In genomic region chr4:127965062-127965802, GRCh38 we compare ENCODE assay signal across 8 cellular contexts. TPM values are rescaled to one million over a fixed set of nuclear protein-coding genes. Genes with fewer than 3 reads are reported as not detected.
A peak's percentile ranks its signal among the peaks of the same experiment; 100 is the strongest.
DNase-seq lines count a peak whose midpoint lies in the region; ATAC-seq and TF ChIP-seq lines count a peak whose summit lies in the region.

Gene ABHD18 (plus strand): TSS chr4:127965406. CDS start chr4:127982956, 17,550 bp downstream.
Gene MFSD8 (minus strand): TSS chr4:127965173. CDS start chr4:127965133, 40 bp downstream.

- H3K27ac ChIP-seq in testis = peak within 1 kb of the TSS; percentile 92 to 96

- WGBS in testis, 2 donors = 0 to 3% methylated on average over 16 to 68 of the region's 69 CpGs

- H3K4me3 ChIP-seq in GM12865 (ENCODE audit: low read depth, low read length) = peak within 1 kb of the TSS; percentile 97
- peak within 1 kb of the TSS; percentile 86 to 99 for H3K4me3 ChIP-seq in testis

- peaks cover 40% of the 10 kb centered on the region for H3K4me1 Mint-ChIP-seq in activated naive CD8-positive, alpha-beta T cell (ENCODE audit: low read depth)

- H3K27ac Mint-ChIP-seq in activated naive CD8-positive, alpha-beta T cell = peak within 1 kb of the TSS; percentile 96

- peak within 1 kb of the TSS; percentile 96 for H3K4me3 Mint-ChIP-seq in activated naive CD8-positive, alpha-beta T cell

- H3K4me1 ChIP-seq in testis = no peaks in the 10 kb centered on the region

- H3K36me3 Mint-ChIP-seq in activated naive CD8-positive, alpha-beta T cell = peaks cover 3% of the 10 kb centered on the region

- no peaks in the 10 kb centered on the region for H3K27me3 Mint-ChIP-seq in activated naive CD8-positive, alpha-beta T cell

- H3K36me3 ChIP-seq in testis (ENCODE audit: low read depth, missing control alignments) = no peaks in the 10 kb centered on the region

- H3K9me3 ChIP-seq in testis = no peaks in the 10 kb centered on the region

- no peaks in the 10 kb centered on the region for H3K9me3 Mint-ChIP-seq in activated naive CD8-positive, alpha-beta T cell (ENCODE audit: low read depth)

- no peaks in the 10 kb centered on the region for H3K27me3 ChIP-seq in testis

- TF ChIP-seq POLR2A in testis (IDR thresholded peaks at IDR 0.05) = peak; percentile 60

- ATAC-seq in HG02642 (IDR thresholded peaks at IDR 0.05; ENCODE audit: poor library complexity, unreplicated experiment) (peak; percentile 96), omental fat pad (ENCODE audit: low FRiP score) (peak; percentile 100)

- TF ChIP-seq CTCF in GM12865 (IDR thresholded peaks at IDR 0.05; ENCODE audit: insufficient read depth, low read depth, low read length, missing control alignments) = peak; percentile 16
- no peak for TF ChIP-seq CTCF in omental fat pad (IDR thresholded peaks at IDR 0.05)
- TF ChIP-seq CTCF in testis (IDR thresholded peaks at IDR 0.05) = peak in 2 of 3 experiments; percentile 19 to 51

- peak; percentile 100 for DNase-seq in GM12865 (ENCODE audit: low read depth)
- DNase-seq in NCI-H1105 (lab: John Stamatoyannopoulos, UW) = peak; percentile 89
- DNase-seq in SKM-1 treated with dmso at 0.1 percent for 144 hours (lab: John Stamatoyannopoulos, UW; ENCODE audit: unreplicated experiment) = peak; percentile 99
- peak; percentile 87 for DNase-seq in glomerular endothelial cell (ENCODE audit: extremely low read depth, low read depth, low spot score)
- peak; percentile 95 for DNase-seq in omental fat pad (ENCODE audit: low spot score)
- peak; percentile 99 for DNase-seq in testis

- intact Hi-C loops in testis (cut with DNase I; ENCODE audit: low total_unique reads) = no loop called here

RNA-seq across cellular contexts. Expression of gene ABHD18, which starts in this region (rescaled TPM):
- 3.5 and 4.9 TPM in 2 replicates for total RNA-seq in glomerular endothelial cell
- total RNA-seq in omental fat pad = 10 to 100 TPM in 2 of 4 donors, 1 to 10 TPM in 2; 6.9 to 14.7 (median 10.3) TPM
- 1 to 10 TPM; 8.6 to 9.0 TPM for total RNA-seq in testis
- 5.1 TPM for polyA plus RNA-seq in testis (ENCODE audit: insufficient read depth, low read depth, low replicate concordance)

RNA-seq across cellular contexts. Expression of gene MFSD8, which starts in this region (rescaled TPM):
- total RNA-seq in glomerular endothelial cell (8.0 and 9.6 TPM in 2 replicates), omental fat pad (10 to 100 TPM; 11.5 to 32.5 (median 18.3) TPM), testis (10 to 100 TPM; 24.3 to 27.2 TPM)
- 13.6 TPM for polyA plus RNA-seq in testis (ENCODE audit: insufficient read depth, low read depth, low replicate concordance)

Comparison
In these comparisons a context has a peak if more than half of its experiments do, and no peak if none do; other contexts are left out.
1. Peak in every context shown above with its lines: DNase-seq, ATAC-seq, H3K4me3 ChIP-seq and H3K27ac ChIP-seq.
2. CTCF ChIP-seq: peak in GM12865 (single experiment) and testis (2 of 3); none in omental fat pad (0 of 3).